ENCODE assay signal across 8 cellular contexts in genomic region chr7:105690286-105690915, GRCh38.
A peak's percentile ranks its signal among the peaks of the same experiment; 100 is the strongest.
DNase-seq lines count a peak whose midpoint lies in the region; ATAC-seq and TF ChIP-seq lines count a peak whose summit lies in the region.

No MANE protein-coding gene starts in this region.

- no peaks in the 10 kb centered on the region for H3K9me3 Mint-ChIP-seq in CD4-positive, alpha-beta memory T cell
- H3K9me3 Mint-ChIP-seq in neural crest cell, result peaks cover 2% of the 10 kb centered on the region

- peak overlapping the region; percentile 85; the same call in 1 of the 2 replicates for H2AFZ ChIP-seq in KMS-11 (ENCODE audit: low read depth)

- CTCF ChIA-PET in CD4-positive, alpha-beta memory T cell (lab: Charles Lee; ENCODE audit: partially characterized antibody), result interaction anchor here (1.5 to 3.3 kb wide), 10 partner anchors 13 to 352 kb away, joined by 4 to 20 read pairs (median 8); no protein-coding TSS in a partner anchor
- CTCF ChIA-PET in HEK293T (lab: Yijun Ruan, JAX), result no interaction called here

- intact Hi-C loops in CD4-positive, alpha-beta memory T cell (cut with micrococcal nuclease), result loop anchor here (5.0 kb wide), 3 partner anchors 117 to 422 kb away; partner anchors contain the start of genes RINT1 and SYPL1

- peaks cover 44% of the 10 kb centered on the region for H3K4me1 ChIP-seq in CD4-positive, alpha-beta memory T cell (ENCODE audit: insufficient read depth, low read length)
- peaks cover 10% of the 10 kb centered on the region for H3K4me1 ChIP-seq in KMS-11 (ENCODE audit: low read depth, poor library complexity, severe bottlenecking)
- H3K4me1 ChIP-seq in duodenal mucosa (ENCODE audit: control insufficient read depth in 1 of 2, insufficient read depth in 2 of 2, low read length in 2 of 2), result peaks cover 3 to 9% of the 10 kb centered on the region in 2 donors

- H3K4me1 Mint-ChIP-seq in CD4-positive, alpha-beta memory T cell, result peaks cover 33 to 81% (median 56%) of the 10 kb centered on the region in 4 donors
- peaks cover 40% of the 10 kb centered on the region for H3K4me1 Mint-ChIP-seq in neural crest cell

- H3K9me3 ChIP-seq in CD4-positive, alpha-beta memory T cell (ENCODE audit: control insufficient read depth in 1 of 2, low read length in 2 of 2), result no peaks in the 10 kb centered on the region
- H3K9me3 ChIP-seq in duodenal mucosa (ENCODE audit: control insufficient read depth in 1 of 2, low read length in 2 of 2), result no peaks in the 10 kb centered on the region

- no peaks in the 10 kb centered on the region for H3K79me2 ChIP-seq in KMS-11 (ENCODE audit: insufficient read depth, low read depth)

- peak overlapping the region; percentile 96 to 100 (median 98) for H3K27ac Mint-ChIP-seq in CD4-positive, alpha-beta memory T cell
- H3K27ac Mint-ChIP-seq in neural crest cell (ENCODE audit: unreplicated experiment), result no peak overlapping the region

- POLR2A ChIA-PET in CD4-positive, alpha-beta memory T cell (lab: Charles Lee; ENCODE audit: partially characterized antibody), result interaction anchor here (0.8 to 6.4 kb wide), 15 partner anchors 9 to 422 kb away, joined by 3 to 113 read pairs (median 6); partner anchors contain the start of gene SYPL1
- POLR2A ChIA-PET in HEK293T (lab: Yijun Ruan, JAX), result no interaction called here

- DNase-seq in CD4-positive, alpha-beta memory T cell, result no peak
- no peak for DNase-seq in neural crest cell (ENCODE audit: low read depth, low spot score)
- no peak for DNase-seq in C1 segment of cervical spinal cord (lab: John Stamatoyannopoulos, UW)
- no peak for DNase-seq in NCI-H2081 treated with DMSO at 0.1 percent for 48 hours (lab: John Stamatoyannopoulos, UW)
- DNase-seq in HEK293T (ENCODE audit: extremely low spot score), result no peak

- ATAC-seq in HG02840 (IDR thresholded peaks at IDR 0.05; ENCODE audit: low FRiP score, unreplicated experiment), result no peak

- no peaks in the 10 kb centered on the region for H3K27me3 ChIP-seq in CD4-positive, alpha-beta memory T cell (ENCODE audit: insufficient read depth, low read length)
- H3K27me3 ChIP-seq in KMS-11 (ENCODE audit: insufficient read depth, low read depth) (no peaks in the 10 kb centered on the region), duodenal mucosa (ENCODE audit: control insufficient read depth in 1 of 2, insufficient read depth in 2 of 2, low read length in 2 of 2) (no peaks in the 10 kb centered on the region)

- H3K4me2 ChIP-seq in KMS-11, result peak overlapping the region; percentile 75; the same call in 1 of the 2 replicates

- no peaks in the 10 kb centered on the region for H4K20me1 ChIP-seq in KMS-11 (ENCODE audit: insufficient read depth)

- no peak for TF ChIP-seq CTCF in KMS-11 (conservative IDR thresholded peaks at IDR 0.05; ENCODE audit: low read depth, low read length)
- no peak for TF ChIP-seq CTCF in neural crest cell (conservative IDR thresholded peaks at IDR 0.05)

- H3K27ac ChIP-seq in CD4-positive, alpha-beta memory T cell (ENCODE audit: low read depth, low read length), result peak overlapping the region; percentile 89
- H3K27ac ChIP-seq in KMS-11, result no peak overlapping the region
- no peak overlapping the region for H3K27ac ChIP-seq in duodenal mucosa (ENCODE audit: low read depth, low read length)

- H3K36me3 Mint-ChIP-seq in CD4-positive, alpha-beta memory T cell, result peaks cover 10 to 12% of the 10 kb centered on the region in 2 donors
- H3K36me3 Mint-ChIP-seq in neural crest cell (ENCODE audit: low read depth), result peaks cover 2% of the 10 kb centered on the region

- H3K36me3 ChIP-seq in CD4-positive, alpha-beta memory T cell (ENCODE audit: insufficient read depth, low read length), result no peaks in the 10 kb centered on the region
- H3K36me3 ChIP-seq in KMS-11 (ENCODE audit: insufficient read depth), result no peaks in the 10 kb centered on the region
- H3K36me3 ChIP-seq in duodenal mucosa (ENCODE audit: control insufficient read depth in 1 of 2, insufficient read depth in 2 of 2, low read length in 2 of 2), result no peaks in the 10 kb centered on the region

- peak overlapping the region; percentile 91 to 98 (median 94) for H3K4me3 Mint-ChIP-seq in CD4-positive, alpha-beta memory T cell
- peak overlapping the region; percentile 7 for H3K4me3 Mint-ChIP-seq in neural crest cell

- H3K9ac ChIP-seq in KMS-11 (no peak overlapping the region), duodenal mucosa (ENCODE audit: low read depth in 1 of 2, low read length in 2 of 2) (peak overlapping the region; percentile 22 to 40)

- H3K4me3 ChIP-seq in CD4-positive, alpha-beta memory T cell (ENCODE audit: low read length in 2 of 2), result peak overlapping the region; percentile 71 to 75
- H3K4me3 ChIP-seq in KMS-11 (IDR thresholded peaks at IDR 0.05; ENCODE audit: insufficient read depth, low read depth, low read length) (no peak overlapping the region), duodenal mucosa (ENCODE audit: low read depth in 1 of 2, low read length in 2 of 2) (peak overlapping the region; percentile 71 to 75)

- no peaks in the 10 kb centered on the region for H3K27me3 Mint-ChIP-seq in CD4-positive, alpha-beta memory T cell
- H3K27me3 Mint-ChIP-seq in neural crest cell (ENCODE audit: low read depth), result peaks cover 3% of the 10 kb centered on the region

TF ChIP-seq in HEK293T, 16 proteins besides CTCF, POLR2A, EP300 and RAD21:
- TF ChIP-seq FOXA1 (IDR thresholded peaks at IDR 0.05) (no peak), PKNOX1 (IDR thresholded peaks at IDR 0.05) (no peak), SP1 (IDR thresholded peaks at IDR 0.05) (no peak), TARDBP (IDR thresholded peaks at IDR 0.05) (no peak), SUZ12 (IDR thresholded peaks at IDR 0.05) (no peak), NFRKB (IDR thresholded peaks at IDR 0.05) (no peak), ZNF384 (IDR thresholded peaks at IDR 0.05) (no peak), CTBP1 (IDR thresholded peaks at IDR 0.05; ENCODE audit: borderline replicate concordance) (no peak)
